ENCODE assay signal across 1 cellular context in genomic region chr16:72434159-72434558, GRCh38.
TF ChIP-seq lines count a peak whose summit lies in the region.

No MANE protein-coding gene starts in this region.

TF ChIP-seq in HepG2, 621 proteins besides CTCF, POLR2A, EP300 and RAD21 (continued from another document):
- TF ChIP-seq, protein P1, sequence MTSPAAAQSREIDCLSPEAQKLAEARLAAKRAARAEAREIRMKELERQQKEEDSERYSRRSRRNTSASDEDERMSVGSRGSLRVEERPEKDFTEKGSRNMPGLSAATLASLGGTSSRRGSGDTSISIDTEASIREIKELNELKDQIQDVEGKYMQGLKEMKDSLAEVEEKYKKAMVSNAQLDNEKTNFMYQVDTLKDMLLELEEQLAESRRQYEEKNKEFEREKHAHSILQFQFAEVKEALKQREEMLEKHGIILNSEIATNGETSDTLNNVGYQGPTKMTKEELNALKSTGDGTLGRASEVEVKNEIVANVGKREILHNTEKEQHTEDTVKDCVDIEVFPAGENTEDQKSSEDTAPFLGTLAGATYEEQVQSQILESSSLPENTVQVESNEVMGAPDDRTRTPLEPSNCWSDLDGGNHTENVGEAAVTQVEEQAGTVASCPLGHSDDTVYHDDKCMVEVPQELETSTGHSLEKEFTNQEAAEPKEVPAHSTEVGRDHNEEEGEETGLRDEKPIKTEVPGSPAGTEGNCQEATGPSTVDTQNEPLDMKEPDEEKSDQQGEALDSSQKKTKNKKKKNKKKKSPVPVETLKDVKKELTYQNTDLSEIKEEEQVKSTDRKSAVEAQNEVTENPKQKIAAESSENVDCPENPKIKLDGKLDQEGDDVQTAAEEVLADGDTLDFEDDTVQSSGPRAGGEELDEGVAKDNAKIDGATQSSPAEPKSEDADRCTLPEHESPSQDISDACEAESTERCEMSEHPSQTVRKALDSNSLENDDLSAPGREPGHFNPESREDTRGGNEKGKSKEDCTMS (CRISPR knock-in tag; conservative IDR thresholded peaks at IDR 0.05), result no peak
- TF ChIP-seq ZNF318 (CRISPR knock-in tag; IDR thresholded peaks at IDR 0.05) (no peak), ZSCAN21 (CRISPR knock-in tag; IDR thresholded peaks at IDR 0.05; ENCODE audit: borderline replicate concordance) (no peak), ZNF782 (CRISPR knock-in tag; IDR thresholded peaks at IDR 0.05; ENCODE audit: borderline replicate concordance) (no peak), ZNF7 (CRISPR knock-in tag; IDR thresholded peaks at IDR 0.05) (peak; percentile 58; the same call in 1 of the 2 replicates), NFE2 (CRISPR knock-in tag; IDR thresholded peaks at IDR 0.05) (no peak), GATA4 (IDR thresholded peaks at IDR 0.05; ENCODE audit: borderline replicate concordance, low read depth) (no peak), ZFP62 (CRISPR knock-in tag; IDR thresholded peaks at IDR 0.05) (no peak), ZBTB34 (CRISPR knock-in tag; IDR thresholded peaks at IDR 0.05) (no peak), KAT7 (CRISPR knock-in tag; IDR thresholded peaks at IDR 0.05; ENCODE audit: borderline replicate concordance) (no peak), ZNF317 (CRISPR knock-in tag; IDR thresholded peaks at IDR 0.05) (peak; percentile 100), MXD3 (CRISPR knock-in tag; IDR thresholded peaks at IDR 0.05) (no peak), ZSCAN9 (CRISPR knock-in tag; IDR thresholded peaks at IDR 0.05; ENCODE audit: borderline replicate concordance) (no peak), SATB2 (CRISPR knock-in tag; IDR thresholded peaks at IDR 0.05) (no peak)
- TF ChIP-seq, protein P2, sequence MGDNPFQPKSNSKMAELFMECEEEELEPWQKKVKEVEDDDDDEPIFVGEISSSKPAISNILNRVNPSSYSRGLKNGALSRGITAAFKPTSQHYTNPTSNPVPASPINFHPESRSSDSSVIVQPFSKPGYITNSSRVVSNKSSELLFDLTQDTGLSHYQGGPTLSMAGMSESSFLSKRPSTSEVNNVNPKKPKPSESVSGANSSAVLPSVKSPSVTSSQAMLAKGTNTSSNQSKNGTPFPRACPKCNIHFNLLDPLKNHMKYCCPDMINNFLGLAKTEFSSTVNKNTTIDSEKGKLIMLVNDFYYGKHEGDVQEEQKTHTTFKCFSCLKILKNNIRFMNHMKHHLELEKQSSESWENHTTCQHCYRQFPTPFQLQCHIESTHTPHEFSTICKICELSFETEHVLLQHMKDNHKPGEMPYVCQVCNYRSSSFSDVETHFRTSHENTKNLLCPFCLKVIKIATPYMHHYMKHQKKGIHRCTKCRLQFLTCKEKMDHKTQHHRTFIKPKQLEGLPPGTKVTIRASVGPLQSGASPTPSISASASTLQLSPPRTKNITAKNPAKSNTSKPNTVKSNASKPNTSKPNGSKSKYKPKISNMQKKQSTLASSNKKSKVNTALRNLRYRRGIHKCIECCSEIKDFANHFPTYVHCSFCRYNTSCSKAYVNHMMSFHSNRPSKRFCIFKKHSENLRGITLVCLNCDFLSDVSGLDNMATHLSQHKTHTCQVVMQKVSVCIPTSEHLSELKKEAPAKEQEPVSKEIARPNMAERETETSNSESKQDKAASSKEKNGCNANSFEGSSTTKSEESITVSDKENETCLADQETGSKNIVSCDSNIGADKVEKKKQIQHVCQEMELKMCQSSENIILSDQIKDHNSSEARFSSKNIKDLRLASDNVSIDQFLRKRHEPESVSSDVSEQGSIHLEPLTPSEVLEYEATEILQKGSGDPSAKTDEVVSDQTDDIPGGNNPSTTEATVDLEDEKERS (CRISPR knock-in tag; IDR thresholded peaks at IDR 0.05), result peak; percentile 83
- TF ChIP-seq, protein P3, sequence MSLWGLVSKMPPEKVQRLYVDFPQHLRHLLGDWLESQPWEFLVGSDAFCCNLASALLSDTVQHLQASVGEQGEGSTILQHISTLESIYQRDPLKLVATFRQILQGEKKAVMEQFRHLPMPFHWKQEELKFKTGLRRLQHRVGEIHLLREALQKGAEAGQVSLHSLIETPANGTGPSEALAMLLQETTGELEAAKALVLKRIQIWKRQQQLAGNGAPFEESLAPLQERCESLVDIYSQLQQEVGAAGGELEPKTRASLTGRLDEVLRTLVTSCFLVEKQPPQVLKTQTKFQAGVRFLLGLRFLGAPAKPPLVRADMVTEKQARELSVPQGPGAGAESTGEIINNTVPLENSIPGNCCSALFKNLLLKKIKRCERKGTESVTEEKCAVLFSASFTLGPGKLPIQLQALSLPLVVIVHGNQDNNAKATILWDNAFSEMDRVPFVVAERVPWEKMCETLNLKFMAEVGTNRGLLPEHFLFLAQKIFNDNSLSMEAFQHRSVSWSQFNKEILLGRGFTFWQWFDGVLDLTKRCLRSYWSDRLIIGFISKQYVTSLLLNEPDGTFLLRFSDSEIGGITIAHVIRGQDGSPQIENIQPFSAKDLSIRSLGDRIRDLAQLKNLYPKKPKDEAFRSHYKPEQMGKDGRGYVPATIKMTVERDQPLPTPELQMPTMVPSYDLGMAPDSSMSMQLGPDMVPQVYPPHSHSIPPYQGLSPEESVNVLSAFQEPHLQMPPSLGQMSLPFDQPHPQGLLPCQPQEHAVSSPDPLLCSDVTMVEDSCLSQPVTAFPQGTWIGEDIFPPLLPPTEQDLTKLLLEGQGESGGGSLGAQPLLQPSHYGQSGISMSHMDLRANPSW (CRISPR knock-in tag; IDR thresholded peaks at IDR 0.05; ENCODE audit: borderline replicate concordance), result no peak
- TF ChIP-seq, protein P4, sequence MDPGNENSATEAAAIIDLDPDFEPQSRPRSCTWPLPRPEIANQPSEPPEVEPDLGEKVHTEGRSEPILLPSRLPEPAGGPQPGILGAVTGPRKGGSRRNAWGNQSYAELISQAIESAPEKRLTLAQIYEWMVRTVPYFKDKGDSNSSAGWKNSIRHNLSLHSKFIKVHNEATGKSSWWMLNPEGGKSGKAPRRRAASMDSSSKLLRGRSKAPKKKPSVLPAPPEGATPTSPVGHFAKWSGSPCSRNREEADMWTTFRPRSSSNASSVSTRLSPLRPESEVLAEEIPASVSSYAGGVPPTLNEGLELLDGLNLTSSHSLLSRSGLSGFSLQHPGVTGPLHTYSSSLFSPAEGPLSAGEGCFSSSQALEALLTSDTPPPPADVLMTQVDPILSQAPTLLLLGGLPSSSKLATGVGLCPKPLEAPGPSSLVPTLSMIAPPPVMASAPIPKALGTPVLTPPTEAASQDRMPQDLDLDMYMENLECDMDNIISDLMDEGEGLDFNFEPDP (CRISPR knock-in tag; conservative IDR thresholded peaks at IDR 0.05), result no peak
- TF ChIP-seq, protein P5, sequence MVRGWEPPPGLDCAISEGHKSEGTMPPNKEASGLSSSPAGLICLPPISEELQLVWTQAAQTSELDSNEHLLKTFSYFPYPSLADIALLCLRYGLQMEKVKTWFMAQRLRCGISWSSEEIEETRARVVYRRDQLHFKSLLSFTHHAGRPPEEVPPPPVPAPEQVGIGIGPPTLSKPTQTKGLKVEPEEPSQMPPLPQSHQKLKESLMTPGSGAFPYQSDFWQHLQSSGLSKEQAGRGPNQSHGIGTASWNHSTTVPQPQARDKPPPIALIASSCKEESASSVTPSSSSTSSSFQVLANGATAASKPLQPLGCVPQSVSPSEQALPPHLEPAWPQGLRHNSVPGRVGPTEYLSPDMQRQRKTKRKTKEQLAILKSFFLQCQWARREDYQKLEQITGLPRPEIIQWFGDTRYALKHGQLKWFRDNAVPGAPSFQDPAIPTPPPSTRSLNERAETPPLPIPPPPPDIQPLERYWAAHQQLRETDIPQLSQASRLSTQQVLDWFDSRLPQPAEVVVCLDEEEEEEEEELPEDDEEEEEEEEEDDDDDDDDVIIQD (CRISPR knock-in tag; IDR thresholded peaks at IDR 0.05; ENCODE audit: low read depth), result peak; percentile 26; the same call in 1 of the 2 replicates
